ENCODE assay signal across 20 cellular contexts in the genomic region with DNA sequence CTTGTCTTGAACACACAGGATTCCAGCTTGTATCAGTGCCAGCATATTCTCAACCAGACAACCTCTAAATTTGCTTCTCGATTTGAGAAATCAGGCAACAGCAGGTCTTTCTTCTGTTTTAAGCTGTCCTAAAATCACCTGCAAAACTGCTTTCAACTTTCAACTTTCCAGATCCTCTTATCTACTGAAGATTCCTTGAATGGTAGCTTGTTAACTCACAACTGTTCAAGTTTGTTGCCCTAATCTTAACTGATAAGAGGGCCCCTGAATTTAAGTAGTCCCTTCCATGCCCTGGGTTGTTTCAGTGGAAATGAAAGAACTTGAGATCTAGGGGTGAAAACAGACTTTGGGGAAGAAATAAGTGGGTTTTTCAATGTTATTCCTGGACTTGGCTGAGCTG. TPM values are rescaled to one million over a fixed set of nuclear protein-coding genes. Genes with fewer than 3 reads are reported as not detected.
DNase-seq lines count a peak whose midpoint lies in the region; ATAC-seq, FAIRE-seq and TF ChIP-seq lines count a peak whose summit lies in the region.
"Had no signal": no experiment of that assay in that cellular context is flagged by ENCODE, and none has a peak within 500 bp of the region (broad histone marks: within the 10 kb centered on the region; RNA-seq: fewer than 3 reads in every experiment).

No MANE protein-coding gene starts in this region.

- TF ChIP-seq EP300 in K562 (IDR thresholded peaks at IDR 0.05; ENCODE audit: low read length), result no peak

- no peak for DNase-seq in CD8-positive, alpha-beta T cell
- DNase-seq in K562 (ENCODE audit: extremely low read depth in 1 of 4, low spot score in 3 of 4) (peak in 1 of 4 experiments; percentile 31), mesendoderm (peak; percentile 80), natural killer cell (no peak), NCI-H446 (lab: John Stamatoyannopoulos, UW) (no peak)
- DNase-seq: activated CD4-positive, alpha-beta T cell treated with anti-CD3 and anti-CD28 coated beads for 1 hour; activated CD8-positive, alpha-beta memory T cell treated with anti-CD3 and anti-CD28 coated beads for 24 hours; activated naive CD8-positive, alpha-beta T cell treated with anti-CD3 and anti-CD28 coated beads for 36 hours; GOT3; NCI-H146; pancreas; right lobe of liver; stimulated activated naive CD4-positive, alpha-beta T cell treated with Interleukin-2 at 50 U/mL for 16 hours; tibial artery had no signal

- H3K27ac Mint-ChIP-seq in CD8-positive, alpha-beta T cell, result peak overlapping the region; percentile 8
- H3K27ac Mint-ChIP-seq in natural killer cell, result peak overlapping the region in 1 of 2 donors; percentile 42
- H3K27ac Mint-ChIP-seq: activated naive CD8-positive, alpha-beta T cell treated with anti-CD3 and anti-CD28 coated beads for 36 hours had no signal

- intact Hi-C loops in CD8-positive, alpha-beta T cell (cut with DNase I, micrococcal nuclease), result no loop called here
- intact Hi-C loops in K562 (cut with micrococcal nuclease) (no loop called here), natural killer cell (cut with micrococcal nuclease) (no loop called here)

- WGBS in K562 (ENCODE audit: insufficient coverage, low coverage, missing lambda C conversion rate), result 0% methylated on average over 1 of the region's 1 CpG
- WGBS in mesendoderm (ENCODE audit: extremely low coverage, insufficient coverage, low lambda C conversion rate), result no CpG with 5 or more reads among the region's 1 CpG

- in situ Hi-C loops in K562 (cut with MboI), result no loop called here

- TF ChIP-seq POLR2A in K562 (conservative IDR thresholded peaks at IDR 0.05), result no peak

- H3K27ac ChIP-seq in CD8-positive, alpha-beta T cell (ENCODE audit: low read depth, low read length), result no peak overlapping the region
- H3K27ac ChIP-seq in K562 (ENCODE audit: extremely low read depth, low read depth, low read length) (peak overlapping the region; percentile 46), mesendoderm (ENCODE audit: low read depth, low read length) (no peak overlapping the region)
- H3K27ac ChIP-seq: coronary artery, pancreas, right lobe of liver, SJSA1, tibial artery had no signal

- no peak overlapping the region for H4K8ac ChIP-seq in mesendoderm (ENCODE audit: low read depth, low read length)

- no peak overlapping the region for H3K4me3 Mint-ChIP-seq in CD8-positive, alpha-beta T cell
- no peak overlapping the region for H3K4me3 Mint-ChIP-seq in natural killer cell
- H3K4me3 Mint-ChIP-seq: activated naive CD8-positive, alpha-beta T cell treated with anti-CD3 and anti-CD28 coated beads for 36 hours; brain had no signal

- H4K20me1 ChIP-seq in K562 (replicated peaks; ENCODE audit: control insufficient read depth, insufficient read depth, low read length), result no peaks in the 10 kb centered on the region

- no peaks in the 10 kb centered on the region for H3K36me3 ChIP-seq in CD8-positive, alpha-beta T cell (ENCODE audit: insufficient read depth, low read length)
- 0 out of 3 replicates have a peak, but pooled peaks cover 5% of the 10 kb centered on the region for H3K36me3 ChIP-seq in K562 (ENCODE audit: control insufficient read depth, insufficient read depth, low read length)
- no peaks in the 10 kb centered on the region for H3K36me3 ChIP-seq in mesendoderm (ENCODE audit: control insufficient read depth, insufficient read depth, low read length)
- H3K36me3 ChIP-seq: pancreas, right lobe of liver, tibial artery had no signal

- POLR2A ChIA-PET in CD8-positive, alpha-beta T cell (lab: Charles Lee), result no interaction called here
- POLR2A ChIA-PET in K562 (lab: Yijun Ruan, JAX), result interaction anchor here (0.7 to 2.4 kb wide), 7 partner anchors 9 to 126 kb away, joined by 3 to 12 read pairs (median 4); no protein-coding TSS in a partner anchor

- no peak for TF ChIP-seq RAD21 in K562 (CRISPR knock-in tag; conservative IDR thresholded peaks at IDR 0.05 in 1 of 2, IDR thresholded peaks at IDR 0.05 in 1 of 2)

- no peaks in the 10 kb centered on the region for H3K27me3 ChIP-seq in CD8-positive, alpha-beta T cell (ENCODE audit: insufficient read depth, low read length)
- no peaks in the 10 kb centered on the region for H3K27me3 ChIP-seq in K562 (ENCODE audit: control insufficient read depth in 2 of 2, insufficient read depth in 2 of 2, low read length in 2 of 2)
- H3K27me3 ChIP-seq in mesendoderm (ENCODE audit: insufficient read depth, low read length, poor library complexity), result no peaks in the 10 kb centered on the region
- H3K27me3 ChIP-seq: pancreas, right lobe of liver, SJSA1, tibial artery had no signal

- no peak overlapping the region for H3K4me3 ChIP-seq in CD8-positive, alpha-beta T cell (ENCODE audit: low read depth, low read length)
- H3K4me3 ChIP-seq in K562 (no peak overlapping the region), mesendoderm (ENCODE audit: low read length) (no peak overlapping the region)
- H3K4me3 ChIP-seq: coronary artery, pancreas, right lobe of liver, SJSA1, tibial artery had no signal

- no peak overlapping the region for H2BK15ac ChIP-seq in mesendoderm (replicated peaks; ENCODE audit: low read depth)

- no peak for TF ChIP-seq CTCF in CD8-positive, alpha-beta T cell (IDR thresholded peaks at IDR 0.05)
- TF ChIP-seq CTCF in K562 (IDR thresholded peaks at IDR 0.05 in 2 of 3, conservative IDR thresholded peaks at IDR 0.05 in 1 of 3; ENCODE audit: insufficient read depth in 2 of 3, low read depth in 1 of 3, low read length in 3 of 3) (no peak), natural killer cell (IDR thresholded peaks at IDR 0.05) (no peak)

- no peaks in the 10 kb centered on the region for H3K4me1 Mint-ChIP-seq in CD8-positive, alpha-beta T cell (ENCODE audit: low read depth)
- peaks cover 0 to 8% of the 10 kb centered on the region in 2 donors for H3K4me1 Mint-ChIP-seq in natural killer cell
- H3K4me1 Mint-ChIP-seq: brain had no signal

- no peak for ATAC-seq in CD8-positive, alpha-beta T cell
- peak; percentile 7 for ATAC-seq in HG02759 (IDR thresholded peaks at IDR 0.05; ENCODE audit: unreplicated experiment)
- peak; percentile 52 for ATAC-seq in K562
- ATAC-seq in natural killer cell, result no peak
- no peak for ATAC-seq in HG02798 (IDR thresholded peaks at IDR 0.05; ENCODE audit: poor library complexity, unreplicated experiment)
- ATAC-seq in HG03196 (IDR thresholded peaks at IDR 0.05; ENCODE audit: unreplicated experiment), result no peak

- H3K23ac ChIP-seq in mesendoderm (ENCODE audit: low read length), result no peak overlapping the region

- H3K9me1 ChIP-seq in K562 (ENCODE audit: control insufficient read depth, insufficient read depth, low read length), result no peaks in the 10 kb centered on the region

- no peak overlapping the region for H3K4ac ChIP-seq in mesendoderm (ENCODE audit: low read depth, low read length)

- no peaks in the 10 kb centered on the region for H3K9me3 Mint-ChIP-seq in CD8-positive, alpha-beta T cell
- H3K9me3 Mint-ChIP-seq in natural killer cell, result no peaks in the 10 kb centered on the region
- H3K9me3 Mint-ChIP-seq: activated naive CD8-positive, alpha-beta T cell treated with anti-CD3 and anti-CD28 coated beads for 36 hours; brain had no signal

- H3K4me2 ChIP-seq in K562 (ENCODE audit: insufficient read depth, low read length) (peak overlapping the region; percentile 45), mesendoderm (ENCODE audit: low read length) (no peak overlapping the region)

- CTCF ChIA-PET in CD8-positive, alpha-beta T cell (lab: Charles Lee), result interaction anchor here (0.5 to 1.3 kb wide), 3 partner anchors 17 to 1012 kb away, joined by 3 to 4 read pairs (median 4); partner anchors contain the start of gene CHD9
- CTCF ChIA-PET in K562 (lab: Yijun Ruan, JAX; ENCODE audit: low intra/inter-chr PET ratio), result no interaction called here

- H2AK5ac ChIP-seq in mesendoderm (ENCODE audit: low read length), result no peak overlapping the region

- H2AFZ ChIP-seq in K562 (ENCODE audit: low read depth, low read length), result no peak overlapping the region

- no peaks in the 10 kb centered on the region for H3K9me3 ChIP-seq in CD8-positive, alpha-beta T cell (ENCODE audit: low read length)
- H3K9me3 ChIP-seq in K562 (replicated peaks; ENCODE audit: control insufficient read depth, insufficient read depth, low read depth, low read length), result no peaks in the 10 kb centered on the region
- H3K9me3 ChIP-seq: pancreas, right lobe of liver, SJSA1, tibial artery had no signal

- no peak overlapping the region for H3K56ac ChIP-seq in mesendoderm (ENCODE audit: low read length)

- no peak overlapping the region for H3K18ac ChIP-seq in mesendoderm (ENCODE audit: low read length)

- H2BK5ac ChIP-seq in mesendoderm (ENCODE audit: low read length), result no peak overlapping the region

- H3K79me2 ChIP-seq in K562 (ENCODE audit: control insufficient read depth, insufficient read depth, low read length), result peaks cover 51% of the 10 kb centered on the region
- H3K79me2 ChIP-seq in mesendoderm (ENCODE audit: control insufficient read depth, insufficient read depth, low read length), result no peaks in the 10 kb centered on the region

- no TSS peak for BruUV-seq in K562 (replicated peaks; lab: Mats Ljungman, UMichigan)

- no peaks in the 10 kb centered on the region for H3K4me1 ChIP-seq in CD8-positive, alpha-beta T cell (ENCODE audit: insufficient read depth, low read length)
- H3K4me1 ChIP-seq in K562 (replicated peaks in 1 of 2; ENCODE audit: control insufficient read depth in 2 of 2, insufficient read depth in 2 of 2, low read length in 2 of 2), result peaks cover 9 to 19% of the 10 kb centered on the region in 2 experiments; a peak in 4 of 5 replicates
- H3K4me1 ChIP-seq in mesendoderm (ENCODE audit: control insufficient read depth, low read depth, low read length), result no peaks in the 10 kb centered on the region
- H3K4me1 ChIP-seq: right lobe of liver, SJSA1 had no signal

- peak; percentile 77 for FAIRE-seq in K562 (lab: Jason Lieb, UNC)
- FAIRE-seq: pancreas had no signal

- no peak overlapping the region for H2BK120ac ChIP-seq in mesendoderm (ENCODE audit: low read depth, low read length)

- H3K27me3 Mint-ChIP-seq in CD8-positive, alpha-beta T cell (ENCODE audit: low read depth), result no peaks in the 10 kb centered on the region
- H3K27me3 Mint-ChIP-seq in natural killer cell (ENCODE audit: low read depth in 2 of 2), result no peaks in the 10 kb centered on the region
- H3K27me3 Mint-ChIP-seq: activated naive CD8-positive, alpha-beta T cell treated with anti-CD3 and anti-CD28 coated beads for 36 hours had no signal

- H3K36me3 Mint-ChIP-seq in CD8-positive, alpha-beta T cell, result no peaks in the 10 kb centered on the region
- H3K36me3 Mint-ChIP-seq in natural killer cell, result no peaks in the 10 kb centered on the region

- no peaks in the 10 kb centered on the region for H3K79me1 ChIP-seq in mesendoderm (ENCODE audit: low read length)

- H3K9ac ChIP-seq in K562 (ENCODE audit: insufficient read depth in 1 of 2, low read depth in 2 of 2, low read length in 2 of 2) (peak overlapping the region in 1 of 2 experiments; percentile 35; a peak in 2 of 4 replicates), mesendoderm (ENCODE audit: low read length) (no peak overlapping the region)

- H4K5ac ChIP-seq in mesendoderm (ENCODE audit: low read length), result no peak overlapping the region

RNA-seq across cellular contexts. Expression of gene CHD9, which starts 57.2 kb away (rescaled TPM):
- total RNA-seq in CD8-positive, alpha-beta T cell, result 10 to 100 TPM; 23.2 to 23.5 TPM
- total RNA-seq in K562 (2011; cell fraction: chromatin; rRNA removed; ENCODE audit: low replicate concordance), result 65.0 and 350 TPM in 2 replicates
- 31.9 and 54.3 TPM in 2 replicates for total RNA-seq in K562 (2011; cell fraction: nucleolus; rRNA removed)
- 103 and 111 TPM in 2 replicates for total RNA-seq in K562 (2011; cell fraction: nucleoplasm; rRNA removed)
- total RNA-seq in K562 (2014; rRNA removed), result 22.0 and 32.0 TPM in 2 replicates
- total RNA-seq in K562 (2014; rRNA removed; fragmentation: Illumina TruSeq; extraction: Trizol), result 58.1 and 65.4 TPM in 2 replicates
- 49.1 and 54.0 TPM in 2 replicates for total RNA-seq in K562 (2015; rRNA removed; fragmentation: Illumina TruSeq; extraction: Trizol)
- total RNA-seq in K562 (2021), result 38.8 and 40.7 TPM in 2 replicates
- 33.9 and 41.6 TPM in 2 replicates for polyA plus RNA-seq in K562 (2011; rRNA removed)
- 6.7 and 13.4 TPM in 2 replicates for polyA plus RNA-seq in K562 (2011; cell fraction: cytosol; rRNA removed)
- polyA plus RNA-seq in K562 (2011; cell fraction: nucleus; rRNA removed), result 31.4 and 44.3 TPM in 2 replicates
- polyA plus RNA-seq in K562 (2012), result 20.4 and 21.2 TPM in 2 replicates
- polyA plus RNA-seq in K562 (2014; fragmentation: Illumina TruSeq; extraction: Trizol), result 25.6 and 29.0 TPM in 2 replicates
- 10 to 100 TPM; 33.7 to 69.3 TPM for polyA plus RNA-seq in K562 (2014; fragmentation: Nextera tagmentation; extraction: Ambion mirVana)
- 26.1 and 40.6 TPM in 2 replicates for polyA plus RNA-seq in K562 (2014; rRNA removed)
- 179 and 246 TPM in 2 replicates for polyA minus RNA-seq in K562 (2011; rRNA and poly(A)+ RNA removed)
- polyA minus RNA-seq in K562 (2011; cell fraction: cytosol; rRNA and poly(A)+ RNA removed), result 23.1 and 25.2 TPM in 2 replicates
- polyA minus RNA-seq in K562 (2011; cell fraction: nucleus; rRNA and poly(A)+ RNA removed), result 89.8 and 176 TPM in 2 replicates
- polyA plus RNA-seq in mesendoderm (2013, experiment 1 of 2), result 15.7 TPM
- 15.7 TPM for polyA plus RNA-seq in mesendoderm (2013, experiment 2 of 2)
- total RNA-seq in natural killer cell, result 10 to 100 TPM; 81.4 to 85.2 (median 81.9) TPM

RNA-seq across cellular contexts. Expression of gene CHD9NB, which starts 59.3 kb away (rescaled TPM):
- total RNA-seq in CD8-positive, alpha-beta T cell, result not detected
- not detected in 2 replicates for total RNA-seq in K562 (2011; cell fraction: chromatin; rRNA removed; ENCODE audit: low replicate concordance)
- total RNA-seq in K562 (2011; cell fraction: nucleolus; rRNA removed), result not detected in 2 replicates
- not detected in 2 replicates for total RNA-seq in K562 (2011; cell fraction: nucleoplasm; rRNA removed)
- not detected in 2 replicates for total RNA-seq in K562 (2014; rRNA removed)
- 0.07 TPM in 1 of 2 replicates, not detected in the other for total RNA-seq in K562 (2014; rRNA removed; fragmentation: Illumina TruSeq; extraction: Trizol)
- not detected in 2 replicates for total RNA-seq in K562 (2015; rRNA removed; fragmentation: Illumina TruSeq; extraction: Trizol)
- total RNA-seq in K562 (2021), result 0.13 TPM in 1 of 2 replicates, not detected in the other
- not detected in 2 replicates for polyA plus RNA-seq in K562 (2011; rRNA removed)
- polyA plus RNA-seq in K562 (2011; cell fraction: cytosol; rRNA removed), result not detected in 2 replicates
- 0.07 TPM in 1 of 2 replicates, not detected in the other for polyA plus RNA-seq in K562 (2011; cell fraction: nucleus; rRNA removed)
- polyA plus RNA-seq in K562 (2012), result 0.10 TPM in 1 of 2 replicates, not detected in the other
- polyA plus RNA-seq in K562 (2014; fragmentation: Illumina TruSeq; extraction: Trizol), result 0.10 and 0.29 TPM in 2 replicates
- polyA plus RNA-seq in K562 (2014; fragmentation: Nextera tagmentation; extraction: Ambion mirVana), result under 1 TPM in 1 of 2 experiments, not detected in 1; 0.06 TPM
- polyA plus RNA-seq in K562 (2014; rRNA removed), result 0.19 TPM in 1 of 2 replicates, not detected in the other
- polyA minus RNA-seq in K562 (2011; rRNA and poly(A)+ RNA removed), result not detected in 2 replicates
- polyA minus RNA-seq in K562 (2011; cell fraction: cytosol; rRNA and poly(A)+ RNA removed), result not detected in 2 replicates
- not detected in 2 replicates for polyA minus RNA-seq in K562 (2011; cell fraction: nucleus; rRNA and poly(A)+ RNA removed)
- 0.65 TPM for polyA plus RNA-seq in mesendoderm (2013, experiment 1 of 2)
- 0.84 TPM for polyA plus RNA-seq in mesendoderm (2013, experiment 2 of 2)
- total RNA-seq in natural killer cell, result under 1 TPM in 1 of 3 donors, not detected in 2; 0.26 TPM

Comparison
In these comparisons a context has a peak if more than half of its experiments do, and no peak if none do; other contexts are left out.
1. ATAC-seq: peak in HG02759 (single experiment) and K562 (single experiment); none in CD8-positive, alpha-beta T cell (single experiment), natural killer cell (0 of 3), HG02798 (single experiment) and HG03196 (single experiment).